8 cellular contexts compared by ENCODE assay signal in the genomic region with DNA sequence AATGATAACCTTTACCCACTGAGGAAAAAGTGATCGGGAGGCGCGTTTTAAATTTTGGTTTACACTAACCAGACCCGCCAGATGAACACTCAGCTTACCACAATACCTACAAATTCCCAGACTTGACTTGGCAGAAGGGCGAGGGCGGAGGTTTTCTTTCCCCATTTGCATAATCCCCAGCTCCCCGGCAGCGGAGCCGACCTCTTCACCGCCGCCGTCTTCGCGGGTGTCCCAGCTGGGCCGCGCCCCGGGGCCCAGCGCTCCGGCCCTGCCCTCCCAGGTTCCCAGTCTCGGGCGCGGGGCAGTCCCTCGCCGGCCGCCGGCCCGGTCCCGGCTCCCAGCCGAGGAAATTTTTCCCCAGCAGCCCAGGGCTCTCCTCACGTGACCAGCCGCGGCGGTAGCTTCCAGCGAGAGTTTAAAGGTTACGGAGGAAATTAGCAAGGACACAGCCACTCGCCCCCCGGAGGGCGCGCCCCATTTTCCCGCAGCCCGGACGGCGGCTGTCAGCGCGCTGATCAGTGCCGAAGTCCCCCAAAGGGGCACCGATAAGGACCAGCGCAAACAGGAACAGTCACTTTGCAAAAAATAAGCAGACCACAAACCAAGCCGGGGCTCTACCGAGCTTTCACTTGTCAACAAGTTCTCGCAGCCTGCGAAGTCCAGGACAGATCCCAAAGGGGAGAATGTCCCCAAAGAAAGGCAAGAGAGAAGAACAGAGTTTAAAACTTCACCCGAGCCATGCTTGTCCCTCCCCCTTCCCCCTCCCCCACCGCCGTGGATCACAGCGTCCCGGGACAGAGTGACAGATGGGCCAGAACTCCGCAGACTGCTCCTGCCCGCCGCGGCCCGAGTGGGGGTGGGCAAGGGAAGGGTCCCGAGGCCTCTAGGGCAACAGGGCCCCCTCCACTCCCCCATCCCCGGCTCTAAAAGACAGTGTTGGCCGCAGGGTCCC. TPM values are rescaled to one million over a fixed set of nuclear protein-coding genes. Genes with fewer than 3 reads are reported as not detected.
DNase-seq lines count a peak whose midpoint lies in the region; ATAC-seq, FAIRE-seq and TF ChIP-seq lines count a peak whose summit lies in the region.

No MANE protein-coding gene starts in this region.

- no peaks in the 10 kb centered on the region for H3K9me3 Mint-ChIP-seq in nephron progenitor cell

- peak overlapping the region; percentile 89 for H3K4me3 ChIP-seq in OCI-LY7 (ENCODE audit: low read depth, low read length, poor library complexity, severe bottlenecking)
- H3K4me3 ChIP-seq in fibroblast of pulmonary artery (replicated peaks; ENCODE audit: low read depth, low read length) = peak overlapping the region; percentile 84

- no TSS peak for BruUV-seq in OCI-LY7 (replicated peaks; lab: Mats Ljungman, UMichigan)

- CTCF ChIA-PET in OCI-LY7 (lab: Charles Lee; ENCODE audit: unreplicated experiment) = interaction anchor here (0.7 to 1.6 kb wide), 3 partner anchors 74 to 130 kb away, joined by 3 to 5 read pairs (median 3); no protein-coding TSS in a partner anchor

- peak; percentile 24 for ATAC-seq in HG03039 (IDR thresholded peaks at IDR 0.05; ENCODE audit: unreplicated experiment)

- POLR2A ChIA-PET in OCI-LY7 (lab: Charles Lee) = interaction anchor here (0.5 to 1.5 kb wide), 13 partner anchors 10 to 190 kb away, joined by 3 to 6 read pairs (median 3); partner anchors contain the start of gene SRBD1

- peak overlapping the region; percentile 93 for H2AFZ ChIP-seq in OCI-LY7 (ENCODE audit: low read length)

- peak overlapping the region; percentile 99 for H3K4me2 ChIP-seq in OCI-LY7 (ENCODE audit: low read length)

- peak overlapping the region; percentile 97 for H3K4me3 Mint-ChIP-seq in nephron progenitor cell

- TF ChIP-seq CTCF in OCI-LY7 (conservative IDR thresholded peaks at IDR 0.05; ENCODE audit: low read length) (no peak), fibroblast of pulmonary artery (IDR thresholded peaks at IDR 0.05; ENCODE audit: low read length, missing control alignments) (no peak), nephron progenitor cell (IDR thresholded peaks at IDR 0.05) (no peak)

- intact Hi-C loops in OCI-LY7 (cut with micrococcal nuclease; ENCODE audit: unreplicated experiment) = loop anchor here (2.0 to 10.0 kb wide), 4 partner anchors 42 to 715 kb away; no protein-coding TSS in a partner anchor

- H3K27ac Mint-ChIP-seq in nephron progenitor cell = no peak overlapping the region

- FAIRE-seq in GM18507 (lab: Jason Lieb, UNC) = peak; percentile 84

- H3K27ac ChIP-seq in OCI-LY7 (ENCODE audit: low read depth, low read length, poor library complexity, severe bottlenecking) (peak overlapping the region; percentile 18), temporal lobe (ENCODE audit: low read depth, low read length) (peak overlapping the region; percentile 72)

- H3K36me3 ChIP-seq in OCI-LY7 (ENCODE audit: insufficient read depth, low read length) = no peaks in the 10 kb centered on the region

- peaks cover 23% of the 10 kb centered on the region for H3K4me1 Mint-ChIP-seq in nephron progenitor cell

- H3K9me2 ChIP-seq in OCI-LY7 (ENCODE audit: insufficient read depth, low read length) = no peaks in the 10 kb centered on the region

- peaks cover 19% of the 10 kb centered on the region for H3K4me1 ChIP-seq in OCI-LY7 (ENCODE audit: insufficient read depth, low read length, poor library complexity, severe bottlenecking)

- H3K36me3 Mint-ChIP-seq in nephron progenitor cell (ENCODE audit: low read depth) = no peaks in the 10 kb centered on the region

- H3K27me3 Mint-ChIP-seq in nephron progenitor cell (ENCODE audit: low read depth, poor library complexity) = peaks cover 85% of the 10 kb centered on the region

- DNase-seq in A172 (ENCODE audit: low spot score) (peak; percentile 42), GM18507 (ENCODE audit: extremely low spot score, insufficient read length, low read depth) (no peak), OCI-LY7 (ENCODE audit: low spot score) (peak; percentile 39), fibroblast of pulmonary artery (ENCODE audit: low read depth) (peak; percentile 63), nephron progenitor cell (peak; percentile 73)
- peak; percentile 48 for DNase-seq in activated T-helper 9 cell treated with anti-CD3 and anti-CD28 coated beads, Interleukin-2, amount 50 U/mL, for 16 hours (ENCODE audit: low read depth)

- H3K79me2 ChIP-seq in OCI-LY7 (ENCODE audit: insufficient read depth, low read depth, low read length) = peaks cover 3% of the 10 kb centered on the region; the same call in 1 of the 2 replicates

- H3K9me3 ChIP-seq in OCI-LY7 (ENCODE audit: low read length) = no peaks in the 10 kb centered on the region

- H4K20me1 ChIP-seq in OCI-LY7 (ENCODE audit: insufficient read depth, low read length) = no peaks in the 10 kb centered on the region; the same call in 1 of the 2 replicates

RNA-seq across cellular contexts. Expression of gene PRKCE, which starts 1.3 kb away (rescaled TPM):
- total RNA-seq in A172 (2014; rRNA removed; shearing (Covaris generic)) = 16.3 and 17.7 TPM in 2 replicates
- total RNA-seq in OCI-LY7 (2014; rRNA removed; shearing (Covaris generic)) = 13.6 and 17.0 TPM in 2 replicates
- total RNA-seq in OCI-LY7 (2022) (42.1 and 50.2 TPM in 2 replicates), temporal lobe (51.1 TPM)

RNA-seq across cellular contexts. Expression of gene SRBD1, which starts 39.1 kb away (rescaled TPM):
- total RNA-seq in A172 (2014; rRNA removed; shearing (Covaris generic)) = 24.7 and 28.2 TPM in 2 replicates
- total RNA-seq in OCI-LY7 (2014; rRNA removed; shearing (Covaris generic)) = 13.9 and 15.5 TPM in 2 replicates
- total RNA-seq in OCI-LY7 (2022) (16.0 and 17.6 TPM in 2 replicates), temporal lobe (30.5 TPM)
